ENCODE assay signal across 8 cellular contexts in the genomic region with DNA sequence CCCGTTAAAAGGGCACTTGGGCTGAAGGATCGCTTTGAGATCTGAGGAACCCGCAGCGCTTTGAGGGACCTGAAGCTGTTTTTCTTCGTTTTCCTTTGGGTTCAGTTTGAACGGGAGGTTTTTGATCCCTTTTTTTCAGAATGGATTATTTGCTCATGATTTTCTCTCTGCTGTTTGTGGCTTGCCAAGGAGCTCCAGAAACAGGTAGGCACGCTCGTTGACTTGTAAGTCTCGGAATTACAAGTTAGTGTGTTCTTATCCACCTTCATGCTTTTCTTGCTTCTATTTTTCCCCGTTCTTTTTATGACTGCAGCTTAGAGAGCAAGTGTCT. TPM values are rescaled to one million over a fixed set of nuclear protein-coding genes. Genes with fewer than 3 reads are reported as not detected.
A peak's percentile ranks its signal among the peaks of the same experiment; 100 is the strongest.
DNase-seq lines count a peak whose midpoint lies in the region; ATAC-seq and TF ChIP-seq lines count a peak whose summit lies in the region.

No MANE protein-coding gene starts in this region.

- H3K9me3 ChIP-seq in PC-3 (ENCODE audit: low read length) (no peaks in the 10 kb centered on the region), fibroblast of lung (ENCODE audit: control insufficient read depth, insufficient read depth, low read depth, low read length) (no peaks in the 10 kb centered on the region), skeletal muscle tissue (ENCODE audit: control insufficient read depth in 3 of 3, low read length in 3 of 3) (no peaks in the 10 kb centered on the region)

- no peaks in the 10 kb centered on the region for H3K27me3 ChIP-seq in PC-3 (ENCODE audit: low read length)
- no peaks in the 10 kb centered on the region for H3K27me3 ChIP-seq in fibroblast of lung (ENCODE audit: control insufficient read depth, insufficient read depth, low read length)
- H3K27me3 ChIP-seq in skeletal muscle tissue (ENCODE audit: control insufficient read depth in 3 of 3, insufficient read depth in 3 of 3, low read length in 3 of 3), result peaks cover 12 to 18% (median 16%) of the 10 kb centered on the region in 3 donors

- CTCF ChIA-PET in PC-3 (lab: Charles Lee), result interaction anchor here (0.6 to 1.4 kb wide), 5 partner anchors 20 to 154 kb away, joined by 3 to 12 read pairs (median 3); no protein-coding TSS in a partner anchor

- TF ChIP-seq CTCF in PC-3 (conservative IDR thresholded peaks at IDR 0.05; ENCODE audit: low read depth, low read length) (no peak), fibroblast of lung (conservative IDR thresholded peaks at IDR 0.05 in 1 of 2, IDR thresholded peaks at IDR 0.05 in 1 of 2; ENCODE audit: low read depth in 1 of 2, low read length in 2 of 2) (no peak)

- peaks cover 5% of the 10 kb centered on the region for H3F3A ChIP-seq in PC-3 (ENCODE audit: low read length, unreplicated experiment)

- H3K79me2 ChIP-seq in PC-3 (ENCODE audit: low read length) (peaks cover 21% of the 10 kb centered on the region), fibroblast of lung (ENCODE audit: control insufficient read depth, insufficient read depth, low read length) (no peaks in the 10 kb centered on the region)

- H2AFZ ChIP-seq in PC-3 (ENCODE audit: low read length) (peak overlapping the region; percentile 74), fibroblast of lung (ENCODE audit: low read length) (peak overlapping the region; percentile 47)

- H3K36me3 ChIP-seq in PC-3 (ENCODE audit: low read depth, low read length) (peaks cover 5% of the 10 kb centered on the region; the same call in 1 of the 2 replicates), fibroblast of lung (ENCODE audit: control insufficient read depth, insufficient read depth, low read length) (no peaks in the 10 kb centered on the region), skeletal muscle tissue (ENCODE audit: control insufficient read depth in 3 of 3, insufficient read depth in 3 of 3, low read length in 3 of 3) (no peaks in the 10 kb centered on the region)

- no peak for DNase-seq in PC-3
- no peak for DNase-seq in fibroblast of lung (ENCODE audit: low read depth in 2 of 2)
- DNase-seq in HUDEP-2 (lab: John Stamatoyannopoulos, UW; ENCODE audit: unreplicated experiment in 76 of 76), result no peak
- DNase-seq in activated CD4-positive, alpha-beta T cell treated with anti-CD3 and anti-CD28 coated beads, Interleukin-2, amount 50 U/mL, for 48 hours, result no peak

- peak overlapping the region; percentile 84 for H3K4me2 ChIP-seq in PC-3 (ENCODE audit: low read length)
- H3K4me2 ChIP-seq in fibroblast of lung (ENCODE audit: extremely low read depth, insufficient read depth, low read length), result peak overlapping the region; percentile 93

- H3K9me2 ChIP-seq in PC-3 (replicated peaks; ENCODE audit: low read length), result no peaks in the 10 kb centered on the region

- peak; percentile 10 for ATAC-seq in GM21367 (IDR thresholded peaks at IDR 0.05; ENCODE audit: unreplicated experiment)
- no peak for ATAC-seq in PC-3
- ATAC-seq in HG02981 (IDR thresholded peaks at IDR 0.05; ENCODE audit: unreplicated experiment), result no peak
- ATAC-seq in GM18502 (IDR thresholded peaks at IDR 0.05; ENCODE audit: poor library complexity, unreplicated experiment), result no peak

- H3K4me1 ChIP-seq in PC-3 (ENCODE audit: insufficient read depth, low read length) (peaks cover 73% of the 10 kb centered on the region), fibroblast of lung (ENCODE audit: control insufficient read depth, extremely low read depth, insufficient read depth, low read length) (peaks cover 3% of the 10 kb centered on the region), skeletal muscle tissue (ENCODE audit: control insufficient read depth in 3 of 3, insufficient read depth in 3 of 3, low read length in 3 of 3) (peaks cover 5 to 11% (median 9%) of the 10 kb centered on the region in 3 donors)

- H3K27ac ChIP-seq in PC-3 (ENCODE audit: low read length), result peak overlapping the region; percentile 86
- peak overlapping the region; percentile 52 for H3K27ac ChIP-seq in fibroblast of lung (ENCODE audit: insufficient read depth, low read length)
- H3K27ac ChIP-seq in skeletal muscle tissue (ENCODE audit: low read depth, low read length), result no peak overlapping the region

- POLR2A ChIA-PET in PC-3 (lab: Charles Lee; ENCODE audit: unreplicated experiment), result interaction anchor here (0.6 to 1.8 kb wide), 5 partner anchors 34 to 289 kb away, joined by 3 to 65 read pairs (median 18); partner anchors contain the start of gene HIVEP1

- intact Hi-C loops in PC-3 (cut with micrococcal nuclease), result loop anchor here (1.0 to 5.0 kb wide), 4 partner anchors 58 to 278 kb away; partner anchors contain the start of gene HIVEP1

- no peaks in the 10 kb centered on the region for H4K20me1 ChIP-seq in PC-3 (ENCODE audit: low read length)
- no peaks in the 10 kb centered on the region for H4K20me1 ChIP-seq in fibroblast of lung (ENCODE audit: control insufficient read depth, extremely low read depth, insufficient read depth, low read length)

- BruUV-seq in PC-3 (replicated peaks; lab: Mats Ljungman, UMichigan), result TSS peak; percentile 63

- H3K4me3 ChIP-seq in PC-3 (ENCODE audit: low read length) (peak overlapping the region; percentile 77), fibroblast of lung (replicated peaks in 1 of 4; ENCODE audit: control extremely low read depth in 1 of 4, insufficient read depth in 1 of 4, low read depth in 3 of 4, low read length in 4 of 4) (peak overlapping the region; percentile 59 to 90 (median 68)), skeletal muscle tissue (ENCODE audit: low read length in 3 of 3) (peak overlapping the region; percentile 54 to 76 (median 65))

- H3K9ac ChIP-seq in PC-3 (ENCODE audit: low read length) (peak overlapping the region; percentile 66), fibroblast of lung (ENCODE audit: insufficient read depth, low read length) (peak overlapping the region; percentile 51), skeletal muscle tissue (ENCODE audit: low read depth in 1 of 3, low read length in 3 of 3) (peak overlapping the region in 2 of 3 donors; percentile 65 to 74)

RNA-seq across cellular contexts. Expression of gene EDN1, which starts 0.3 kb away (rescaled TPM):
- 21.9 and 25.6 TPM in 2 replicates for total RNA-seq in PC-3 (2014; rRNA removed)
- total RNA-seq in fibroblast of lung, result 0.17 and 0.26 TPM in 2 replicates
- 2.7 and 10.1 TPM in 2 replicates for polyA plus RNA-seq in fibroblast of lung
- polyA plus RNA-seq in fibroblast of lung (2012), result 1.4 and 5.4 TPM in 2 replicates
- polyA minus RNA-seq in fibroblast of lung (ENCODE audit: low replicate concordance), result 1.4 and 2.4 TPM in 2 replicates
- total RNA-seq in skeletal muscle tissue, result 6.8 TPM
